23 cellular contexts compared by ENCODE assay signal in the genomic region with DNA sequence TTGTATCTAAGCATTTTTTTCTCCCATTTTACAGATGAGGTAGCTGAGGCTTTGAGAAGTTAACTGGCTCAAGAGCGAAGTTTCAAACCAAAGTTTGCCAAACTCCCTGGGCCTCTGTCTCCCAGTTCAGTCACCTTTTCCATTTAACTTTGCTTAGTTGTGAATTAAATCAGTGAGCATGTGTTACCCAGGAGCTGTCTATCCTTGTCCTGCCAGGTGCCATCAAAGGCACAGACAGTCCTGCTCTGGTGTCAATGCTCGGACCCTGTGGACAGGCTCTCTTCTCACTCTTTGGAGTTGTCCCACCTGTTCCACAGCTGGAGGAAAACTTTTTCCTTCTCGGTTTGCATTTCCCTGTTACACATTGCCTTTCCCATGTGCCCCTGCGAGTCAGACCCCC. TPM values are rescaled to one million over a fixed set of nuclear protein-coding genes. Genes with fewer than 3 reads are reported as not detected.
"Had no signal": no experiment of that assay in that cellular context is flagged by ENCODE, and none has a peak within 500 bp of the region (broad histone marks: within the 10 kb centered on the region; RNA-seq: fewer than 3 reads in every experiment).

No MANE protein-coding gene starts in this region.

- H3K4me3 ChIP-seq: gastroesophageal sphincter, ovary, prostate gland, right atrium auricular region, spleen, thyroid gland had no signal

- ATAC-seq: gastroesophageal sphincter had no signal

- FAIRE-seq: bronchial epithelial cell, urothelium cell line had no signal

- H3K27me3 ChIP-seq: gastroesophageal sphincter, ovary, right atrium auricular region, thyroid gland had no signal

- H3K9me3 Mint-ChIP-seq: activated naive CD8-positive, alpha-beta T cell treated with anti-CD3 and anti-CD28 coated beads for 36 hours; endodermal cell; memory B cell; natural killer cell treated with Interleukin-12 subunit alpha and Interleukin-12 subunit beta and Interleukin-15 and Interleukin-18, amount 100 ng/mL, for 72 hours; stimulated activated naive CD8-positive, alpha-beta T cell treated with anti-CD3 and anti-CD28 coated beads, Interleukin-15, Interleukin-2, amounts not matched to agents 100 ng/mL and 50 ng/mL, for 24 hours had no signal

- H3K27ac ChIP-seq: gastroesophageal sphincter, neutrophil, ovary, prostate gland, right atrium auricular region, spleen, thyroid gland had no signal

- H3K9me3 ChIP-seq: gastroesophageal sphincter, neutrophil, ovary, prostate gland, right atrium auricular region, spleen, thyroid gland had no signal

- DNase-seq: activated CD4-positive, alpha-beta T cell treated with anti-CD3 and anti-CD28 coated beads for 1 hour; activated T-cell treated with anti-CD3 and anti-CD28 coated beads for 4 hours; amygdala; cortex of kidney; hypothalamus; ovary; spleen; stimulated activated CD4-positive, alpha-beta T cell treated with anti-CD3 and anti-CD28 coated beads, Interleukin-4, amount 100 ng/mL, for 1 hour; substantia nigra; T-helper 9 cell; thyroid gland had no signal

- H3K27ac Mint-ChIP-seq: activated naive CD8-positive, alpha-beta T cell treated with anti-CD3 and anti-CD28 coated beads for 36 hours; endodermal cell; memory B cell; natural killer cell treated with Interleukin-12 subunit alpha and Interleukin-12 subunit beta and Interleukin-15 and Interleukin-18, amount 100 ng/mL, for 72 hours; stimulated activated naive CD8-positive, alpha-beta T cell treated with anti-CD3 and anti-CD28 coated beads, Interleukin-15, Interleukin-2, amounts not matched to agents 100 ng/mL and 50 ng/mL, for 24 hours had no signal

- H3K36me3 Mint-ChIP-seq: activated CD4-positive, alpha-beta memory T cell treated with anti-CD3 and anti-CD28 coated beads for 36 hours; activated naive CD8-positive, alpha-beta T cell treated with anti-CD3 and anti-CD28 coated beads for 36 hours; memory B cell; natural killer cell treated with Interleukin-12 subunit alpha and Interleukin-12 subunit beta and Interleukin-15 and Interleukin-18, amount 100 ng/mL, for 72 hours had no signal

- H3K4me1 ChIP-seq: prostate gland, right atrium auricular region, spleen had no signal

- H3K36me3 ChIP-seq: gastroesophageal sphincter, neutrophil, ovary, prostate gland, right atrium auricular region, spleen, thyroid gland had no signal

- H3K4me3 Mint-ChIP-seq: activated CD4-positive, alpha-beta memory T cell treated with anti-CD3 and anti-CD28 coated beads for 36 hours; activated naive CD8-positive, alpha-beta T cell treated with anti-CD3 and anti-CD28 coated beads for 36 hours; endodermal cell; memory B cell; natural killer cell treated with Interleukin-12 subunit alpha and Interleukin-12 subunit beta and Interleukin-15 and Interleukin-18, amount 100 ng/mL, for 72 hours; stimulated activated naive CD8-positive, alpha-beta T cell treated with anti-CD3 and anti-CD28 coated beads, Interleukin-15, Interleukin-2, amounts not matched to agents 100 ng/mL and 50 ng/mL, for 24 hours had no signal

RNA-seq across cellular contexts. Expression of gene EPHB1, which starts 8.6 kb away (rescaled TPM):
- total RNA-seq: activated naive CD8-positive, alpha-beta T cell treated with anti-CD3 and anti-CD28 coated beads for 36 hours had no signal
